ENCODE assay signal across 8 cellular contexts in the genomic region with DNA sequence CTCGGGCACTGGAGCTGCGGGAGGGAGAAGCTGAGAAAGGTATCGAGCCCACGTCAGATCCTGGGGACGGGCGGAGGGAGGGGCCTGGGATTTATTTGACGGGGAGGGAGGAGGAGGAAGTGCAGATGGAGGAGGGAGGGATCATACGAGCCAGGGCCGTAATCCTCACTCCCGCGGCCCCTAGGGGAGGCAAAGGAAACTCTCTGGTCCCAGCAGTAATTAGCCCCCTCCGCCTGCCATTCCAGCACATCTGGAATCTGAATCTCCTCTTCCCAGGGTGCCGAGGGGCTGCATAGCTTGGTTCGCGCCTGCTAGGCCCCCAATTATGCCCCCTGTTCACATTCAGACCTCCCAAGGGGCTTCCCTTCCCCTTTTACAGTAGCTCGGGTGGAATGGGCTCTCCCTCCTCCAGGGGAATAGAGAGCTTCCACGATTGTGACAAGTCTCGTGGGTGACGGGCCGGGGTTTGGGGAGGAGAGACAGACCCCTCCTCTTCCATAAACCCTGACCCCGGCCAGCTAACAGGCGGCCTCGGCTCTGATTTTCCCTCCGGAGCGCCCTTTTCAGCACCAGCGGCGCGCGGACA. TPM values are rescaled to one million over a fixed set of nuclear protein-coding genes. Genes with fewer than 3 reads are reported as not detected.
A peak's percentile ranks its signal among the peaks of the same experiment; 100 is the strongest.
DNase-seq lines count a peak whose midpoint lies in the region; ATAC-seq and TF ChIP-seq lines count a peak whose summit lies in the region.

SEZ6L2 (minus strand) TSS at position 35 of the 586 bp plus-strand sequence. CDS start 531 bp downstream, outside the sequence.

- DNase-seq in Daoy (ENCODE audit: low read depth) (peak; percentile 87), Kasumi-1 (lab: John Stamatoyannopoulos, UW) (peak; percentile 48 to 60), RKO (ENCODE audit: low spot score) (peak; percentile 90), brain microvascular endothelial cell (peak; percentile 89), iPS-NIHi11 (ENCODE audit: low spot score) (peak; percentile 88), gastrocnemius medialis (peak in 1 of 2 donors; percentile 19)

- TF ChIP-seq CTCF in brain microvascular endothelial cell (IDR thresholded peaks at IDR 0.05; ENCODE audit: low read depth, low read length, missing control alignments): peak; percentile 56
- no peak for TF ChIP-seq CTCF in gastrocnemius medialis (IDR thresholded peaks at IDR 0.05 in 4 of 5, conservative IDR thresholded peaks at IDR 0.05 in 1 of 5)

- TF ChIP-seq POLR2A in gastrocnemius medialis (IDR thresholded peaks at IDR 0.05): no peak

- ATAC-seq in gastrocnemius medialis (no peak), HG03469 (IDR thresholded peaks at IDR 0.05; ENCODE audit: unreplicated experiment) (no peak), HG03565 (IDR thresholded peaks at IDR 0.05; ENCODE audit: unreplicated experiment) (no peak)

- no peaks in the 10 kb centered on the region for H3K9me3 ChIP-seq in gastrocnemius medialis

- intact Hi-C loops in gastrocnemius medialis (cut with DNase I; ENCODE audit: low total_unique reads): loop anchor here (1.0 to 5.0 kb wide), 3 partner anchors 27 to 458 kb away; partner anchors contain the start of genes CD2BP2, CDIPT and KCTD13

- no peaks in the 10 kb centered on the region for H3K36me3 ChIP-seq in brain microvascular endothelial cell (replicated peaks)
- H3K36me3 ChIP-seq in gastrocnemius medialis: no peaks in the 10 kb centered on the region

- H3K27ac ChIP-seq in brain microvascular endothelial cell (peak within 1 kb of the TSS; percentile 65), gastrocnemius medialis (no peak within 1 kb of the TSS)

- in situ Hi-C loops in brain microvascular endothelial cell (cut with HindIII; ENCODE audit: low pct_ligation_motif_present, low sequenced_read_pairs) (no loop called here), gastrocnemius medialis (cut with MboI; ENCODE audit: low sequenced_read_pairs in 4 of 4) (no loop called here)

- H3K4me1 ChIP-seq in gastrocnemius medialis: peaks cover 0 to 5% of the 10 kb centered on the region in 2 donors

- peak within 1 kb of the TSS; percentile 64 for H3K4me3 ChIP-seq in brain microvascular endothelial cell (ENCODE audit: low read depth, low read length)
- peak within 1 kb of the TSS; percentile 45 to 62 (median 58) for H3K4me3 ChIP-seq in gastrocnemius medialis

- H3K27me3 ChIP-seq in brain microvascular endothelial cell (replicated peaks) (peaks cover 3% of the 10 kb centered on the region), gastrocnemius medialis (peaks cover 35 to 42% (median 38%) of the 10 kb centered on the region in 3 donors)

RNA-seq across cellular contexts. Expression of gene SEZ6L2, which starts in this region (rescaled TPM):
- 2.6 and 27.0 TPM in 2 replicates for total RNA-seq in Daoy (2014; rRNA removed; shearing (Covaris generic))
- total RNA-seq in gastrocnemius medialis: 1 to 10 TPM in 1 of 4 donors, under 1 TPM in 3; 0.20 to 1.7 (median 0.56) TPM
